Comparison of ENCODE assay signal across 8 cellular contexts in genomic region chrX:69093960-69094935, GRCh38.
DNase-seq lines count a peak whose midpoint lies in the region; ATAC-seq, FAIRE-seq and TF ChIP-seq lines count a peak whose summit lies in the region.

No MANE protein-coding gene starts in this region.

- H3K36me3 ChIP-seq in brain microvascular endothelial cell (replicated peaks) (no peaks in the 10 kb centered on the region), keratinocyte (ENCODE audit: control insufficient read depth in 2 of 2, extremely low read depth in 1 of 2, insufficient read depth in 2 of 2, low read length in 2 of 2) (no peaks in the 10 kb centered on the region)

- H3K4me1 ChIP-seq in keratinocyte (ENCODE audit: control insufficient read depth, extremely low read depth, insufficient read depth, low read length), result peaks cover 4% of the 10 kb centered on the region

- H2AFZ ChIP-seq in keratinocyte (ENCODE audit: control insufficient read depth, low read length), result peak overlapping the region; percentile 23

- peak; percentile 51 for FAIRE-seq in keratinocyte (lab: Jason Lieb, UNC)

- H3K27ac ChIP-seq in brain microvascular endothelial cell, result no peak overlapping the region
- no peak overlapping the region for H3K27ac ChIP-seq in keratinocyte (ENCODE audit: control insufficient read depth, insufficient read depth, low read length)

- H3K79me2 ChIP-seq in keratinocyte (ENCODE audit: control insufficient read depth, insufficient read depth, low read length), result no peaks in the 10 kb centered on the region

- no peak overlapping the region for H3K4me2 ChIP-seq in keratinocyte (ENCODE audit: control insufficient read depth, extremely low read depth, insufficient read depth, low read depth, low read length)

- TF ChIP-seq CTCF in brain microvascular endothelial cell (IDR thresholded peaks at IDR 0.05; ENCODE audit: low read depth, low read length, missing control alignments) (peak; percentile 68), keratinocyte (optimal IDR thresholded peaks at IDR 0.05 in 1 of 3, IDR thresholded peaks at IDR 0.05 in 1 of 3, conservative IDR thresholded peaks at IDR 0.05 in 1 of 3; ENCODE audit: extremely low read depth in 1 of 3, insufficient read depth in 2 of 3, low read length in 3 of 3) (peak in 2 of 3 experiments; percentile 58)

- H3K27me3 ChIP-seq in brain microvascular endothelial cell (replicated peaks) (no peaks in the 10 kb centered on the region), keratinocyte (ENCODE audit: control insufficient read depth, extremely low read depth, insufficient read depth, low read length) (no peaks in the 10 kb centered on the region)

- H3K9ac ChIP-seq in keratinocyte (ENCODE audit: control insufficient read depth, extremely low read depth, insufficient read depth, low read length), result no peak overlapping the region

- dilution Hi-C loops in keratinocyte (cut with MboI; ENCODE audit: extremely low pct_ligation_motif_present, low sequenced_read_pairs), result no loop called here

- peak in 2 of 3 donors; percentile 3 to 36 for DNase-seq in stimulated activated CD4-positive, alpha-beta T cell treated with anti-CD3 and anti-CD28 coated beads, Interleukin-12 subunit alpha, Interleukin-12 subunit beta, amount 100 ng/mL, for 48 hours (ENCODE audit: low read depth in 2 of 3, low spot score in 1 of 3)
- DNase-seq in stimulated activated CD4-positive, alpha-beta T cell treated with anti-CD3 and anti-CD28 coated beads, Interleukin-12 subunit alpha, Interleukin-12 subunit beta, amount 100 ng/mL, for 4 hours, result no peak
- DNase-seq in RKO (ENCODE audit: low spot score) (peak; percentile 25), brain microvascular endothelial cell (peak; percentile 44), keratinocyte (ENCODE audit: low read depth, low spot score) (no peak), GOT3 (lab: John Stamatoyannopoulos, UW) (no peak)
- peak; percentile 4 for DNase-seq in stimulated activated naive CD4-positive, alpha-beta T cell treated with Interleukin-2 at 50 U/mL for 16 hours (lab: John Stamatoyannopoulos, UW)

- H3K9me1 ChIP-seq in keratinocyte (ENCODE audit: control insufficient read depth, extremely low read depth, insufficient read depth, low read length), result no peaks in the 10 kb centered on the region

- in situ Hi-C loops in brain microvascular endothelial cell (cut with HindIII; ENCODE audit: low pct_ligation_motif_present, low sequenced_read_pairs), result no loop called here

- H4K20me1 ChIP-seq in keratinocyte (ENCODE audit: control insufficient read depth, extremely low read depth, insufficient read depth, low read length), result no peaks in the 10 kb centered on the region

- H3K9me3 ChIP-seq in keratinocyte (ENCODE audit: control insufficient read depth, low read depth, low read length), result no peaks in the 10 kb centered on the region

- no peak overlapping the region for H3K4me3 ChIP-seq in brain microvascular endothelial cell (ENCODE audit: low read depth, low read length)
- H3K4me3 ChIP-seq in keratinocyte (ENCODE audit: control insufficient read depth in 2 of 3, extremely low read depth in 1 of 3, insufficient read depth in 2 of 3, low read depth in 1 of 3, low read length in 3 of 3), result no peak overlapping the region

- peak; percentile 69 for ATAC-seq in HG03520 (IDR thresholded peaks at IDR 0.05; ENCODE audit: unreplicated experiment)

Comparison
In these comparisons a context has a peak if more than half of its experiments do, and no peak if none do; other contexts are left out.
1. DNase-seq: peak in stimulated activated CD4-positive, alpha-beta T cell treated with anti-CD3 and anti-CD28 coated beads, Interleukin-12 subunit alpha, Interleukin-12 subunit beta, amount 100 ng/mL, for 48 hours (2 of 3), RKO (single experiment), brain microvascular endothelial cell (single experiment) and stimulated activated naive CD4-positive, alpha-beta T cell treated with Interleukin-2 at 50 U/mL for 16 hours (single experiment); none in stimulated activated CD4-positive, alpha-beta T cell treated with anti-CD3 and anti-CD28 coated beads, Interleukin-12 subunit alpha, Interleukin-12 subunit beta, amount 100 ng/mL, for 4 hours (single experiment), keratinocyte (single experiment) and GOT3 (single experiment).